ENCODE assay signal across 8 cellular contexts in genomic region chr6:163415176-163415619, GRCh38. TPM values are rescaled to one million over a fixed set of nuclear protein-coding genes. Genes with fewer than 3 reads are reported as not detected.
DNase-seq lines count a peak whose midpoint lies in the region; ATAC-seq and TF ChIP-seq lines count a peak whose summit lies in the region.

No MANE protein-coding gene starts in this region.

- BruUV-seq in OCI-LY7 (replicated peaks; lab: Mats Ljungman, UMichigan) = no TSS peak

- H2AFZ ChIP-seq in ACC112 (ENCODE audit: low read length, unreplicated experiment) (peak overlapping the region; percentile 53), OCI-LY7 (ENCODE audit: low read length) (no peak overlapping the region), mesenchymal stem cell (ENCODE audit: low read depth, low read length) (peak overlapping the region; percentile 53)

- H3K14ac ChIP-seq in mesenchymal stem cell (ENCODE audit: low read length in 2 of 2) = peak overlapping the region; percentile 95 to 96

- CTCF ChIA-PET in OCI-LY7 (lab: Charles Lee; ENCODE audit: unreplicated experiment) = no interaction called here

- H3K9me2 ChIP-seq in OCI-LY7 (ENCODE audit: insufficient read depth, low read length) = no peaks in the 10 kb centered on the region

- H3K36me3 ChIP-seq in ACC112 (ENCODE audit: insufficient read depth, low read length) = no peaks in the 10 kb centered on the region
- H3K36me3 ChIP-seq in OCI-LY7 (ENCODE audit: insufficient read depth, low read length) = no peaks in the 10 kb centered on the region
- H3K36me3 ChIP-seq in brain microvascular endothelial cell (replicated peaks) = peaks cover 3% of the 10 kb centered on the region
- H3K36me3 ChIP-seq in mesenchymal stem cell (ENCODE audit: control insufficient read depth in 1 of 2, insufficient read depth in 2 of 2, low read depth in 1 of 2, low read length in 2 of 2) = no peaks in the 10 kb centered on the region
- no peaks in the 10 kb centered on the region for H3K36me3 ChIP-seq in urinary bladder (ENCODE audit: insufficient read depth)

- WGBS in mesenchymal stem cell = under 1% methylated on average over 16 of the region's 47 CpGs
- WGBS in urinary bladder = under 1% methylated on average over 46 of the region's 47 CpGs

- H3K27ac ChIP-seq in ACC112 (ENCODE audit: low read depth, low read length) (peak overlapping the region; percentile 84), OCI-LY7 (ENCODE audit: low read depth, low read length, poor library complexity, severe bottlenecking) (peak overlapping the region; percentile 60), brain microvascular endothelial cell (peak overlapping the region; percentile 92), mesenchymal stem cell (ENCODE audit: low read length, poor library complexity, severe bottlenecking) (peak overlapping the region; percentile 91), urinary bladder (ENCODE audit: low read depth) (peak overlapping the region; percentile 96)

- H2BK15ac ChIP-seq in mesenchymal stem cell (ENCODE audit: low read depth, poor library complexity, severe bottlenecking) = peak overlapping the region; percentile 90

- H3K9me3 ChIP-seq in OCI-LY7 (ENCODE audit: low read length) = no peaks in the 10 kb centered on the region
- no peaks in the 10 kb centered on the region for H3K9me3 ChIP-seq in mesenchymal stem cell (ENCODE audit: control insufficient read depth, low read length)

- H3K27me3 ChIP-seq in ACC112 (ENCODE audit: insufficient read depth, low read length) (no peaks in the 10 kb centered on the region), brain microvascular endothelial cell (replicated peaks) (no peaks in the 10 kb centered on the region), mesenchymal stem cell (ENCODE audit: control insufficient read depth in 1 of 2, insufficient read depth in 1 of 2, low read length in 2 of 2) (no peaks in the 10 kb centered on the region)

- H4K20me1 ChIP-seq in OCI-LY7 (ENCODE audit: insufficient read depth, low read length) = peaks cover 33% of the 10 kb centered on the region

- H2BK120ac ChIP-seq in mesenchymal stem cell (ENCODE audit: low read depth, low read length) = peak overlapping the region; percentile 95

- peak overlapping the region; percentile 45 for H4K8ac ChIP-seq in mesenchymal stem cell (ENCODE audit: low read length)

- H3K4me2 ChIP-seq in OCI-LY7 (ENCODE audit: low read length) = peak overlapping the region; percentile 94
- peak overlapping the region; percentile 16 for H3K4me2 ChIP-seq in mesenchymal stem cell (ENCODE audit: low read length, poor library complexity, severe bottlenecking)

- peaks cover 2% of the 10 kb centered on the region for H3K79me1 ChIP-seq in mesenchymal stem cell (replicated peaks; ENCODE audit: low read length, poor library complexity, severe bottlenecking)

- POLR2A ChIA-PET in OCI-LY7 (lab: Charles Lee) = interaction anchor here (0.6 to 1.3 kb wide), 4 partner anchors 9 to 426 kb away, joined by 3 to 9 read pairs (median 5); no protein-coding TSS in a partner anchor

- H3K23ac ChIP-seq in mesenchymal stem cell (ENCODE audit: low read length in 2 of 2) = peak overlapping the region; percentile 20 to 83

- H3K9ac ChIP-seq in mesenchymal stem cell (ENCODE audit: low read length) = peak overlapping the region; percentile 97

- in situ Hi-C loops in brain microvascular endothelial cell (cut with HindIII; ENCODE audit: low pct_ligation_motif_present, low sequenced_read_pairs) = loop anchor here (25.0 kb wide), 2 partner anchors 228 to 553 kb away; no protein-coding TSS in a partner anchor

- peak overlapping the region; percentile 97 for H2BK5ac ChIP-seq in mesenchymal stem cell (ENCODE audit: low read depth, low read length, poor library complexity, severe bottlenecking)

- H4K91ac ChIP-seq in mesenchymal stem cell (ENCODE audit: low read length) = peak overlapping the region; percentile 90

- peaks cover 55% of the 10 kb centered on the region for H3K79me2 ChIP-seq in ACC112 (ENCODE audit: control insufficient read depth, insufficient read depth, low read length, unreplicated experiment)
- peaks cover 46% of the 10 kb centered on the region for H3K79me2 ChIP-seq in OCI-LY7 (ENCODE audit: insufficient read depth, low read depth, low read length)

- H3K4me3 ChIP-seq in ACC112 (ENCODE audit: low read depth, low read length) = peak overlapping the region; percentile 91
- peak overlapping the region; percentile 84 for H3K4me3 ChIP-seq in OCI-LY7 (ENCODE audit: low read depth, low read length, poor library complexity, severe bottlenecking)
- H3K4me3 ChIP-seq in brain microvascular endothelial cell (ENCODE audit: low read depth, low read length) = peak overlapping the region; percentile 88
- peak overlapping the region; percentile 89 to 97 for H3K4me3 ChIP-seq in mesenchymal stem cell (ENCODE audit: insufficient read depth in 1 of 2, low read depth in 1 of 2, low read length in 2 of 2)
- H3K4me3 ChIP-seq in urinary bladder (ENCODE audit: low read depth, low read length) = peak overlapping the region; percentile 93

- H3K4ac ChIP-seq in mesenchymal stem cell (ENCODE audit: low read depth in 1 of 2, low read length in 2 of 2) = peak overlapping the region; percentile 73 to 97

- peak overlapping the region in 1 of 2 experiments; percentile 42 for H2BK12ac ChIP-seq in mesenchymal stem cell (ENCODE audit: low read length in 2 of 2)

- peaks cover 21% of the 10 kb centered on the region for H3K4me1 ChIP-seq in ACC112 (ENCODE audit: control insufficient read depth, insufficient read depth, low read length, unreplicated experiment)
- H3K4me1 ChIP-seq in OCI-LY7 (ENCODE audit: insufficient read depth, low read length, poor library complexity, severe bottlenecking) = peaks cover 18% of the 10 kb centered on the region
- H3K4me1 ChIP-seq in mesenchymal stem cell (ENCODE audit: control insufficient read depth, insufficient read depth, low read depth, low read length) = peaks cover 2% of the 10 kb centered on the region
- no peaks in the 10 kb centered on the region for H3K4me1 ChIP-seq in urinary bladder (ENCODE audit: insufficient read depth)

- DNase-seq in OCI-LY7 (ENCODE audit: low spot score) (peak; percentile 49), brain microvascular endothelial cell (no peak), mesenchymal stem cell (no peak), NCI-H1092 treated with DMSO at 0.1 percent for 48 hours (lab: John Stamatoyannopoulos, UW) (no peak)

- H3K18ac ChIP-seq in mesenchymal stem cell (ENCODE audit: low read depth in 1 of 2, low read length in 2 of 2) = peak overlapping the region; percentile 97 to 98

- ATAC-seq in GM19395 (IDR thresholded peaks at IDR 0.05; ENCODE audit: unreplicated experiment) = peak; percentile 1
- no peak for ATAC-seq in HG02885 (IDR thresholded peaks at IDR 0.05; ENCODE audit: poor library complexity, unreplicated experiment)

- H2AK5ac ChIP-seq in mesenchymal stem cell (ENCODE audit: low read length, severe bottlenecking) = no peak overlapping the region

- intact Hi-C loops in OCI-LY7 (cut with micrococcal nuclease; ENCODE audit: unreplicated experiment) = loop anchor here (5.0 kb wide), 2 partner anchors 342 to 692 kb away; no protein-coding TSS in a partner anchor

- TF ChIP-seq CTCF in OCI-LY7 (conservative IDR thresholded peaks at IDR 0.05; ENCODE audit: low read length) (no peak), brain microvascular endothelial cell (IDR thresholded peaks at IDR 0.05; ENCODE audit: low read depth, low read length, missing control alignments) (no peak)

RNA-seq across cellular contexts. Expression of gene QKI, which starts 0.7 kb away (rescaled TPM):
- total RNA-seq in OCI-LY7 (2014; rRNA removed; shearing (Covaris generic)) = 54.4 and 55.4 TPM in 2 replicates
- 72.7 and 74.5 TPM in 2 replicates for total RNA-seq in OCI-LY7 (2022)
- polyA plus RNA-seq in mesenchymal stem cell (2013, experiment 1 of 2) = 92.5 TPM
- 90.5 TPM for polyA plus RNA-seq in mesenchymal stem cell (2013, experiment 2 of 2)
- total RNA-seq in urinary bladder = 185 TPM
- 72.2 TPM for polyA plus RNA-seq in urinary bladder
